In the genomic region with DNA sequence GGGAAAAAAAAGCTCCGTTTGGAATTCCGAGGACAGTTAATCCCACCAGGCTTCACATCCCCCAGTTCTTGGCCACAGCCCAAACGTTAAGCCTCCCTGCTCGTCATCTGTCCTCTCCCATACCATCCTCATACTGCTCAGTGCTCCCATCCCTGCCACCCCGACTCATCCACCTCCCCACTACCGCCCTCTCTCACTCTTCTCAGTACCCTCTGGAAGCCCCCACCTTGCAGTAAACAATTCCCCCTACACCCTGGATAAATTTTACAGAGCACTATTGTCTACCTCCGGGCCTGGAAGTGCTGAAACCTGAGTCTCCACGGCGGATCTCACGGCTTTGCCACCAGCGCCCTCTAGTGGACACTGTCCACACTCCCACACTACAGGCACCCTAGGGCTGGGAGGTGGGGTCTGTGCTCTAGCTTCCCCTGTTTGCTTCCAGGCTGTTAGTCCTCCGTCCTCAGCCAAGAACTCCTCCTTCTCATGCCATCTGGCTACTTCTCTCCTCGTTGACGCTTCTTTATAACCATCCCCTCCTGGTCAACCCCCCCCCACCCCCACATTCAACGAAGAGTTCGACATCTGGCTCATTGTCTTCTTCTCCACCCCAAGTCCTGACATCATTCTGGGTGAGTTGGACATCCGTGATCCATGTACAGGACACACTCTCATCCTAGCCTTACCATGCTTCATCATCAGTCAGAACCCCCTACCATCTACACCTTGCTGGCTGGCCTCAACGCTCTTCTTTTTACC, we compare ENCODE assay signal across 8 cellular contexts. TPM values are rescaled to one million over a fixed set of nuclear protein-coding genes. Genes with fewer than 3 reads are reported as not detected.
DNase-seq lines count a peak whose midpoint lies in the region; ATAC-seq, FAIRE-seq and TF ChIP-seq lines count a peak whose summit lies in the region.

No MANE protein-coding gene starts in this region.

- BruUV-seq in endothelial cell of umbilical vein (replicated peaks; lab: Mats Ljungman, UMichigan) = no TSS peak

- no peak for TF ChIP-seq POLR2A in endothelial cell of umbilical vein (IDR thresholded peaks at IDR 0.05; ENCODE audit: low read depth, low read length)

- no peaks in the 10 kb centered on the region for H3K9me3 ChIP-seq in endothelial cell of umbilical vein (replicated peaks; ENCODE audit: control insufficient read depth, insufficient read depth, low read length)

- dilution Hi-C loops in endothelial cell of umbilical vein (cut with MboI; ENCODE audit: extremely low pct_ligation_motif_present, low sequenced_read_pairs) = loop anchor here (10.0 kb wide), 1 partner anchor 258 kb away; no protein-coding TSS in a partner anchor

- no peaks in the 10 kb centered on the region for H3K79me2 ChIP-seq in endothelial cell of umbilical vein (ENCODE audit: control insufficient read depth, insufficient read depth, low read length)

- no peaks in the 10 kb centered on the region for H3K36me3 ChIP-seq in BJ (ENCODE audit: control insufficient read depth, insufficient read depth, low read length)
- H3K36me3 ChIP-seq in endothelial cell of umbilical vein (ENCODE audit: control insufficient read depth in 2 of 2, extremely low read depth in 1 of 2, insufficient read depth in 2 of 2, low read length in 2 of 2) = no peaks in the 10 kb centered on the region

- DNase-seq in BJ (ENCODE audit: low read depth) (no peak), GM19238 (ENCODE audit: insufficient read length, low spot score) (peak; percentile 60), NCI-H82 (lab: John Stamatoyannopoulos, UW) (peak; percentile 91), endothelial cell of umbilical vein (ENCODE audit: low read depth, low spot score) (peak; percentile 52), mucosa of gallbladder (ENCODE audit: low spot score) (peak; percentile 67)
- peak; percentile 83 for DNase-seq in activated CD8-positive, alpha-beta memory T cell treated with anti-CD3 and anti-CD28 coated beads for 24 hours
- peak; percentile 19 to 40 for DNase-seq in stimulated activated CD8-positive, alpha-beta memory T cell treated with anti-CD3 and anti-CD28 coated beads, Interleukin-4, amount 100 ng/mL, for 4 hours (ENCODE audit: low read depth in 2 of 2, low spot score in 1 of 2)

- intact Hi-C loops in endothelial cell of umbilical vein (cut with micrococcal nuclease) = loop anchor here (1.0 to 2.0 kb wide), 3 partner anchors 253 to 502 kb away; no protein-coding TSS in a partner anchor

- TF ChIP-seq CTCF in BJ (IDR thresholded peaks at IDR 0.05; ENCODE audit: insufficient read depth, low read depth, low read length) (peak; percentile 75), endothelial cell of umbilical vein (IDR thresholded peaks at IDR 0.05; ENCODE audit: extremely low read depth in 1 of 2, insufficient read depth in 1 of 2, low read depth in 1 of 2, low read length in 2 of 2) (peak; percentile 67 to 78)

- peak; percentile 65 for ATAC-seq in HG03460 (IDR thresholded peaks at IDR 0.05; ENCODE audit: unreplicated experiment)

- peak; percentile 91 for FAIRE-seq in endothelial cell of umbilical vein (lab: Jason Lieb, UNC)

- peaks cover 7% of the 10 kb centered on the region for H3K4me1 ChIP-seq in endothelial cell of umbilical vein (ENCODE audit: control insufficient read depth, extremely low read depth, insufficient read depth, low read length)

- H2AFZ ChIP-seq in endothelial cell of umbilical vein (ENCODE audit: low read depth, low read length) = no peak overlapping the region

- no peak overlapping the region for H3K27ac ChIP-seq in endothelial cell of umbilical vein (ENCODE audit: insufficient read depth, low read depth, low read length)

- H3K9ac ChIP-seq in endothelial cell of umbilical vein (replicated peaks; ENCODE audit: extremely low read depth, insufficient read depth, low read length) = no peak overlapping the region

- H3K27me3 ChIP-seq in BJ (ENCODE audit: control insufficient read depth, insufficient read depth, low read length) (no peaks in the 10 kb centered on the region), endothelial cell of umbilical vein (ENCODE audit: control insufficient read depth in 2 of 2, insufficient read depth in 2 of 2, low read length in 2 of 2) (no peaks in the 10 kb centered on the region)

- CTCF ChIA-PET in BJ (lab: Yijun Ruan, JAX) = interaction anchor here (0.5 to 16.7 kb wide), 12 partner anchors 9 to 1674 kb away, joined by 3 to 331 read pairs (median 4); no protein-coding TSS in a partner anchor
- CTCF ChIA-PET in endothelial cell of umbilical vein (lab: Charles Lee) = interaction anchor here (0.6 to 11.3 kb wide), 7 partner anchors 16 to 434 kb away, joined by 3 to 286 read pairs (median 4); no protein-coding TSS in a partner anchor

- no peak overlapping the region for H3K4me2 ChIP-seq in endothelial cell of umbilical vein (ENCODE audit: insufficient read depth, low read length)

- no peaks in the 10 kb centered on the region for H3K9me1 ChIP-seq in endothelial cell of umbilical vein (replicated peaks; ENCODE audit: control insufficient read depth, extremely low read depth, insufficient read depth, low read length)

- H3K4me3 ChIP-seq in BJ (ENCODE audit: low read depth, low read length) = no peak overlapping the region
- H3K4me3 ChIP-seq in endothelial cell of umbilical vein (replicated peaks in 1 of 3; ENCODE audit: insufficient read depth in 1 of 3, low read depth in 1 of 3, low read length in 3 of 3) = no peak overlapping the region

- POLR2A ChIA-PET in BJ (lab: Charles Lee) = no interaction called here
- POLR2A ChIA-PET in endothelial cell of umbilical vein (lab: Charles Lee) = no interaction called here

- no peaks in the 10 kb centered on the region for H4K20me1 ChIP-seq in endothelial cell of umbilical vein (replicated peaks; ENCODE audit: control insufficient read depth, extremely low read depth, insufficient read depth, low read length)

TF ChIP-seq in endothelial cell of umbilical vein, 7 proteins besides CTCF, POLR2A, EP300 and RAD21:
- TF ChIP-seq EZH2 (IDR thresholded peaks at IDR 0.05; ENCODE audit: borderline replicate concordance, low read depth, low read length, severe bottlenecking) (no peak), JUN (IDR thresholded peaks at IDR 0.05; ENCODE audit: borderline replicate concordance, insufficient read depth, insufficient read length, low read depth) (no peak), GATA2 (IDR thresholded peaks at IDR 0.05; ENCODE audit: insufficient read depth, insufficient read length, low read depth, low read length) (no peak), FOS (IDR thresholded peaks at IDR 0.05; ENCODE audit: borderline replicate concordance, insufficient read depth, low read length) (no peak), POLR2AphosphoS5 (IDR thresholded peaks at IDR 0.05; ENCODE audit: insufficient read depth, low read depth, low read length) (no peak), MYC (IDR thresholded peaks at IDR 0.05; ENCODE audit: low read depth, low read length) (no peak)
- TF ChIP-seq, protein P1, sequence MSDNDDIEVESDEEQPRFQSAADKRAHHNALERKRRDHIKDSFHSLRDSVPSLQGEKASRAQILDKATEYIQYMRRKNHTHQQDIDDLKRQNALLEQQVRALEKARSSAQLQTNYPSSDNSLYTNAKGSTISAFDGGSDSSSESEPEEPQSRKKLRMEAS (IDR thresholded peaks at IDR 0.05; ENCODE audit: insufficient read depth, insufficient read length) = no peak
TF ChIP-seq in endothelial cell of umbilical vein: peak in this region for 0.

RNA-seq across cellular contexts. Expression of a gene that starts 54.5 kb away (rescaled TPM):
- polyA plus RNA-seq in BJ (2011; rRNA removed) (0.16 and 0.18 TPM in 2 replicates), endothelial cell of umbilical vein (not detected in 2 replicates)
- 0.24 and 0.41 TPM in 2 replicates for polyA minus RNA-seq in BJ (2011; rRNA and poly(A)+ RNA removed)
- total RNA-seq in endothelial cell of umbilical vein (not detected in 2 replicates), mucosa of gallbladder (0.17 TPM)
- polyA plus RNA-seq in endothelial cell of umbilical vein (2011; cell fraction: cytosol; rRNA removed) = not detected in 2 replicates
- polyA plus RNA-seq in endothelial cell of umbilical vein (2011; cell fraction: nucleus; rRNA removed) = not detected in 2 replicates
- polyA plus RNA-seq in endothelial cell of umbilical vein (2012) = not detected in 2 replicates
- polyA minus RNA-seq in endothelial cell of umbilical vein = not detected in 2 replicates
- polyA minus RNA-seq in endothelial cell of umbilical vein (2011; cell fraction: cytosol; rRNA and poly(A)+ RNA removed) = not detected
- not detected in 2 replicates for polyA minus RNA-seq in endothelial cell of umbilical vein (2011; cell fraction: nucleus; rRNA and poly(A)+ RNA removed)
